8 cellular contexts compared by ENCODE assay signal in genomic region chr14:73713206-73713803, GRCh38. TPM values are rescaled to one million over a fixed set of nuclear protein-coding genes. Genes with fewer than 3 reads are reported as not detected.
DNase-seq lines count a peak whose midpoint lies in the region; ATAC-seq and TF ChIP-seq lines count a peak whose summit lies in the region.

No MANE protein-coding gene starts in this region.

- peaks cover 8 to 33% of the 10 kb centered on the region in 2 donors for H3K4me1 ChIP-seq in left lung

- CTCF ChIA-PET in HEK293T (lab: Yijun Ruan, JAX) = interaction anchor here (0.6 to 0.9 kb wide), 3 partner anchors 16 to 112 kb away, joined by 3 to 4 read pairs (median 3); no protein-coding TSS in a partner anchor

- H3K4me3 ChIP-seq in AG10803 (ENCODE audit: low read length) = peak overlapping the region; percentile 88
- H3K4me3 ChIP-seq in left lung = peak overlapping the region; percentile 75 to 83

- peaks cover 0 to 29% of the 10 kb centered on the region in 2 donors for H3K36me3 ChIP-seq in left lung

- ATAC-seq in left lung (no peak), HG03159 (IDR thresholded peaks at IDR 0.05; ENCODE audit: unreplicated experiment) (no peak)

- peak overlapping the region; percentile 57 for H3K27ac ChIP-seq in adipose tissue (ENCODE audit: low read depth, low read length)
- peak overlapping the region; percentile 93 to 94 for H3K27ac ChIP-seq in left lung
- peak overlapping the region; percentile 94 for H3K27ac ChIP-seq in temporal lobe (ENCODE audit: low read depth, low read length)

- DNase-seq in AG10803 (ENCODE audit: low read depth) = no peak
- DNase-seq in HEK293T (ENCODE audit: extremely low spot score) = no peak
- DNase-seq in left lung = no peak
- DNase-seq in foreskin melanocyte = no peak
- DNase-seq in AG08395 (ENCODE audit: low spot score) = no peak

- POLR2A ChIA-PET in HEK293T (lab: Yijun Ruan, JAX) = interaction anchor here (0.6 to 2.1 kb wide), 14 partner anchors 10 to 317 kb away, joined by 3 to 9 read pairs (median 3); partner anchors contain the start of genes PTGR2 and ZNF410

- intact Hi-C loops in left lung (cut with DNase I) = no loop called here

- WGBS in adipose tissue, 3 donors = 4 to 26% (median 6%) methylated on average over 21 of the region's 21 CpGs

- H3K9me3 ChIP-seq in left lung = no peaks in the 10 kb centered on the region

- TF ChIP-seq CTCF in AG10803 (conservative IDR thresholded peaks at IDR 0.05; ENCODE audit: low read length) = no peak
- TF ChIP-seq CTCF in left lung (IDR thresholded peaks at IDR 0.05) = no peak

- peaks cover 0 to 16% of the 10 kb centered on the region in 2 donors for H3K27me3 ChIP-seq in left lung

TF ChIP-seq in HEK293T, 16 proteins besides CTCF, POLR2A, EP300 and RAD21:
- TF ChIP-seq CTBP1 (IDR thresholded peaks at IDR 0.05; ENCODE audit: borderline replicate concordance) (no peak), L3MBTL2 (conservative IDR thresholded peaks at IDR 0.05) (0 out of 2 replicates have a peak, but pooled peaks have one; percentile 62), FOXA1 (IDR thresholded peaks at IDR 0.05) (no peak)

RNA-seq across cellular contexts. Expression of gene PNMA1, which starts 0.9 kb away (rescaled TPM):
- polyA plus RNA-seq in adipose tissue = 10 to 100 TPM in 2 of 3 donors, 1 to 10 TPM in 1; 7.6 to 41.4 (median 21.6) TPM
- total RNA-seq in left lung = 10 to 100 TPM; 30.8 to 32.4 TPM
- total RNA-seq in temporal lobe = 113 TPM
